In the genomic region with DNA sequence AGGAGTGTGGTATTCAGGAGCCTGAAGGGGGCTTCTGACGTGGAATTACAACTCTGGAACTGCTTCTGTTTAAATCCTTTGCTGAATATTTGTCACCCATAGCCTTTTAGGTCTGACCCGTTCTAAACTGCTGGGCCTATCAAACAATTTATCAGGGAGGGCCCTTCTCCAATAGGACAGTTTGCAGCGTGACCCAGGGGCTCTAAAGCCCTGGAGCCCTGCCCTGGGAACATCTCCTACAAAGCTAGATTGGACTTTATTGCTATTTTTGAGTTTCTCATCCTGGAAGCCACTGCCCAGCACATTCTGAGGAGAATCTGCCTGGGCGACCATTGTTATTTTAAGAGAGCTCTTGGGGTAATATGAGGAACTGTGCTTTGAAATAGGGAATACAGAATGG, we compare ENCODE assay signal across 10 cellular contexts. TPM values are rescaled to one million over a fixed set of nuclear protein-coding genes. Genes with fewer than 3 reads are reported as not detected.
DNase-seq lines count a peak whose midpoint lies in the region; ATAC-seq and TF ChIP-seq lines count a peak whose summit lies in the region.
"Had no signal": no experiment of that assay in that cellular context is flagged by ENCODE, and none has a peak within 500 bp of the region (broad histone marks: within the 10 kb centered on the region; RNA-seq: fewer than 3 reads in every experiment).

No MANE protein-coding gene starts in this region.

- H3K4me3 Mint-ChIP-seq in activated naive CD4-positive, alpha-beta T cell treated with anti-CD3 and anti-CD28 coated beads, Interleukin-2, amount 50 U/mL, for 24 hours: peak overlapping the region; percentile 69
- peak overlapping the region; percentile 81 for H3K4me3 Mint-ChIP-seq in activated T-helper 17 cell treated with anti-CD3 and anti-CD28 coated beads, Interleukin-2, amount 50 U/mL, for 72 hours
- no peak overlapping the region for H3K4me3 Mint-ChIP-seq in endodermal cell

- no peaks in the 10 kb centered on the region for H3K9me3 ChIP-seq in lower lobe of right lung
- H3K9me3 ChIP-seq in tibial nerve: no peaks in the 10 kb centered on the region
- H3K9me3 ChIP-seq in endodermal cell (ENCODE audit: control insufficient read depth, low read length): no peaks in the 10 kb centered on the region

- whole genome bisulfite sequencing in tibial nerve, 2 donors: 35 to 57% methylated on average over 4 of the region's 4 CpGs
- 81 to 91% methylated on average over 4 of the region's 4 CpGs for WGBS in endodermal cell (ENCODE audit: insufficient coverage in 1 of 2, insufficient read length in 1 of 2), 2 experiments

- no peaks in the 10 kb centered on the region for H3K27me3 Mint-ChIP-seq in activated naive CD4-positive, alpha-beta T cell treated with anti-CD3 and anti-CD28 coated beads, Interleukin-2, amount 50 U/mL, for 24 hours
- no peaks in the 10 kb centered on the region for H3K27me3 Mint-ChIP-seq in activated T-helper 17 cell treated with anti-CD3 and anti-CD28 coated beads, Interleukin-2, amount 50 U/mL, for 72 hours
- no peaks in the 10 kb centered on the region for H3K27me3 Mint-ChIP-seq in endodermal cell (ENCODE audit: insufficient read depth)
- H3K27me3 Mint-ChIP-seq: progenitor cell of endocrine pancreas had no signal

- H3K36me3 Mint-ChIP-seq in activated naive CD4-positive, alpha-beta T cell treated with anti-CD3 and anti-CD28 coated beads, Interleukin-2, amount 50 U/mL, for 24 hours: peaks cover 2% of the 10 kb centered on the region
- H3K36me3 Mint-ChIP-seq in activated T-helper 17 cell treated with anti-CD3 and anti-CD28 coated beads, Interleukin-2, amount 50 U/mL, for 72 hours (ENCODE audit: low read depth): peaks cover 28% of the 10 kb centered on the region
- H3K36me3 Mint-ChIP-seq in endodermal cell (ENCODE audit: low read depth): no peaks in the 10 kb centered on the region

- no peak for TF ChIP-seq EP300 in tibial nerve (IDR thresholded peaks at IDR 0.05)

- H3K27me3 ChIP-seq in lower lobe of right lung (ENCODE audit: low read depth) (no peaks in the 10 kb centered on the region), tibial nerve (no peaks in the 10 kb centered on the region), endodermal cell (ENCODE audit: control insufficient read depth, insufficient read depth, low read length, poor library complexity, severe bottlenecking) (no peaks in the 10 kb centered on the region)

- H3K27ac ChIP-seq in lower lobe of right lung (peak overlapping the region; percentile 93), tibial nerve (peak overlapping the region; percentile 38 to 95 (median 94)), endodermal cell (ENCODE audit: low read depth, low read length) (no peak overlapping the region)
- H3K27ac ChIP-seq: C4-2B had no signal

- peaks cover 100% of the 10 kb centered on the region for H3K4me1 ChIP-seq in lower lobe of right lung
- peaks cover 0 to 98% (median 88%) of the 10 kb centered on the region in 4 donors for H3K4me1 ChIP-seq in tibial nerve
- peaks cover 15% of the 10 kb centered on the region for H3K4me1 ChIP-seq in endodermal cell (ENCODE audit: control insufficient read depth, insufficient read depth, low read length)

- no peak overlapping the region for H3K9ac ChIP-seq in endodermal cell (ENCODE audit: extremely low read depth, low read length, poor library complexity, severe bottlenecking)

- H3K4me1 Mint-ChIP-seq in activated naive CD4-positive, alpha-beta T cell treated with anti-CD3 and anti-CD28 coated beads, Interleukin-2, amount 50 U/mL, for 24 hours: peaks cover 95% of the 10 kb centered on the region
- peaks cover 72% of the 10 kb centered on the region for H3K4me1 Mint-ChIP-seq in activated T-helper 17 cell treated with anti-CD3 and anti-CD28 coated beads, Interleukin-2, amount 50 U/mL, for 72 hours
- peaks cover 29% of the 10 kb centered on the region for H3K4me1 Mint-ChIP-seq in endodermal cell

- TF ChIP-seq POLR2A in tibial nerve (IDR thresholded peaks at IDR 0.05): no peak

- H3K9me3 Mint-ChIP-seq in activated naive CD4-positive, alpha-beta T cell treated with anti-CD3 and anti-CD28 coated beads, Interleukin-2, amount 50 U/mL, for 24 hours: no peaks in the 10 kb centered on the region
- no peaks in the 10 kb centered on the region for H3K9me3 Mint-ChIP-seq in activated T-helper 17 cell treated with anti-CD3 and anti-CD28 coated beads, Interleukin-2, amount 50 U/mL, for 72 hours
- H3K9me3 Mint-ChIP-seq in endodermal cell: no peaks in the 10 kb centered on the region

- H3K36me3 ChIP-seq in lower lobe of right lung (peaks cover 4% of the 10 kb centered on the region), tibial nerve (no peaks in the 10 kb centered on the region), endodermal cell (ENCODE audit: control insufficient read depth, insufficient read depth, low read length) (no peaks in the 10 kb centered on the region)

- H3K4me3 ChIP-seq in lower lobe of right lung (no peak overlapping the region), tibial nerve (no peak overlapping the region), endodermal cell (ENCODE audit: low read length) (no peak overlapping the region)

- peak overlapping the region; percentile 95 for H3K27ac Mint-ChIP-seq in activated naive CD4-positive, alpha-beta T cell treated with anti-CD3 and anti-CD28 coated beads, Interleukin-2, amount 50 U/mL, for 24 hours
- H3K27ac Mint-ChIP-seq in activated T-helper 17 cell treated with anti-CD3 and anti-CD28 coated beads, Interleukin-2, amount 50 U/mL, for 72 hours: peak overlapping the region; percentile 87
- no peak overlapping the region for H3K27ac Mint-ChIP-seq in endodermal cell

- DNase-seq in activated naive CD4-positive, alpha-beta T cell treated with Interleukin-2 at 50 U/mL for 16 hours: no peak
- no peak for DNase-seq in lower lobe of right lung
- no peak for DNase-seq in tibial nerve (ENCODE audit: low spot score in 2 of 2)
- no peak for DNase-seq in endodermal cell
- no peak for DNase-seq in iPS-NIHi11 (ENCODE audit: low spot score)
- no peak for DNase-seq in Ammon's horn (ENCODE audit: low spot score)

- intact Hi-C loops in lower lobe of right lung (cut with DNase I): no loop called here

- TF ChIP-seq CTCF in lower lobe of right lung (IDR thresholded peaks at IDR 0.05) (no peak), tibial nerve (IDR thresholded peaks at IDR 0.05) (no peak), endodermal cell (conservative IDR thresholded peaks at IDR 0.05) (no peak)

- no peak for ATAC-seq in activated T-helper 17 cell treated with anti-CD3 and anti-CD28 coated beads, Interleukin-2, amount 50 U/mL, for 72 hours (replicated peaks)
- no peak for ATAC-seq in lower lobe of right lung

RNA-seq across cellular contexts. Expression of a gene that starts 35.5 kb away (rescaled TPM):
- 100 to 1,000 TPM; 101 to 119 TPM for total RNA-seq in activated T-helper 17 cell treated with anti-CD3 and anti-CD28 coated beads, Interleukin-2, amount 50 U/mL, for 72 hours
- total RNA-seq in lower lobe of right lung (178 TPM), tibial nerve (10 to 100 TPM; 61.2 to 77.9 (median 75.1) TPM), endodermal cell (10 to 100 TPM; 18.7 to 18.9 TPM)
- polyA plus RNA-seq in endodermal cell (2013, experiment 1 of 2): 58.0 TPM
- polyA plus RNA-seq in endodermal cell (2013, experiment 2 of 2): 51.5 TPM
